In the genomic region with DNA sequence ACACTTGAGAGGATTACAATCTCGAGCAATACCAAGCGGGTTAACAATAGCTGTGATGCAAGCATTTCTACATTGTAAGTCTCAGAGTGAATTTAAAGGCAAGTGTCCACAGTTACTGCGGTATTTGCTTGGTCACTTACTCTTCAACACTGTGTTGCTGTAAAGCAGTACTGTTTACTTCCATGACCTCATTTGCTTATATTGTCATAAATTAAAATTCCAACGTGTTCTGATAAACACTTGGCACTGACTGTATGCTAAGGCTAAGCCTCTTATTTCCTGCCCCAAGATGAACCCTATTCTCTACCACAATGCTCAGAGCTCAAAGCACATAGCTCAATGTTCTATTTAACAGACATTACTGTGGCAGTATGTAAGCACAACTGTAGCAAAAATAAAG, we compare ENCODE assay signal across 19 cellular contexts. TPM values are rescaled to one million over a fixed set of nuclear protein-coding genes. Genes with fewer than 3 reads are reported as not detected.
A peak's percentile ranks its signal among the peaks of the same experiment; 100 is the strongest.
DNase-seq lines count a peak whose midpoint lies in the region; TF ChIP-seq lines count a peak whose summit lies in the region.
"Had no signal": no experiment of that assay in that cellular context is flagged by ENCODE, and none has a peak within 500 bp of the region (broad histone marks: within the 10 kb centered on the region; RNA-seq: fewer than 3 reads in every experiment).

No MANE protein-coding gene starts in this region.

- H4K8ac ChIP-seq in mesenchymal stem cell (ENCODE audit: low read length): no peak overlapping the region

- no peak overlapping the region for H2BK15ac ChIP-seq in mesenchymal stem cell (ENCODE audit: low read depth, poor library complexity, severe bottlenecking)

- no peak for TF ChIP-seq CTCF in brain microvascular endothelial cell (IDR thresholded peaks at IDR 0.05; ENCODE audit: low read depth, low read length, missing control alignments)

- DNase-seq in H4 (ENCODE audit: low spot score) (peak; percentile 92), NCI-H526 (lab: John Stamatoyannopoulos, UW) (peak; percentile 24 to 58), amniotic epithelial cell (ENCODE audit: low read depth) (peak; percentile 12), mesenchymal stem cell (peak; percentile 94), brain microvascular endothelial cell (no peak)
- no peak for DNase-seq in central memory CD4-positive, alpha-beta T cell
- DNase-seq in activated CD8-positive, alpha-beta memory T cell treated with anti-CD3 and anti-CD28 coated beads, Interleukin-2, amount 50 U/mL, for 48 hours: no peak
- DNase-seq: BE2C; CD8-positive, alpha-beta T cell; COR-L47; DMS79; GM23248; H7 had no signal

- no peak overlapping the region for H2BK120ac ChIP-seq in mesenchymal stem cell (ENCODE audit: low read depth, low read length)

- H3K79me1 ChIP-seq in mesenchymal stem cell (replicated peaks; ENCODE audit: low read length, poor library complexity, severe bottlenecking): no peaks in the 10 kb centered on the region

- H3K4me3 ChIP-seq in mesenchymal stem cell (ENCODE audit: insufficient read depth in 1 of 2, low read depth in 1 of 2, low read length in 2 of 2) (no peak overlapping the region), brain microvascular endothelial cell (ENCODE audit: low read depth, low read length) (no peak overlapping the region)
- H3K4me3 ChIP-seq: A549, GM12878, GM23248 had no signal

- no peak overlapping the region for H3K9ac ChIP-seq in mesenchymal stem cell (ENCODE audit: low read length)
- H3K9ac ChIP-seq: GM23248 had no signal

- H2AFZ ChIP-seq in mesenchymal stem cell (ENCODE audit: low read depth, low read length): no peak overlapping the region
- H2AFZ ChIP-seq: GM23248 had no signal

- H3K27ac ChIP-seq in mesenchymal stem cell (ENCODE audit: low read length, poor library complexity, severe bottlenecking) (no peak overlapping the region), brain microvascular endothelial cell (no peak overlapping the region)
- H3K27ac ChIP-seq: A549, C4-2B, GM23248 had no signal

- no peak overlapping the region for H4K91ac ChIP-seq in mesenchymal stem cell (ENCODE audit: low read length)

- in situ Hi-C loops in brain microvascular endothelial cell (cut with HindIII; ENCODE audit: low pct_ligation_motif_present, low sequenced_read_pairs): no loop called here

- H3K23ac ChIP-seq in mesenchymal stem cell (ENCODE audit: low read length in 2 of 2): no peak overlapping the region

- no peak overlapping the region for H3K14ac ChIP-seq in mesenchymal stem cell (ENCODE audit: low read length in 2 of 2)

- H3K4me2 ChIP-seq in mesenchymal stem cell (ENCODE audit: low read length, poor library complexity, severe bottlenecking): no peak overlapping the region
- H3K4me2 ChIP-seq: A549 had no signal

- H3K27me3 ChIP-seq in mesenchymal stem cell (ENCODE audit: control insufficient read depth in 1 of 2, insufficient read depth in 1 of 2, low read length in 2 of 2): peaks cover 9 to 29% of the 10 kb centered on the region in 2 experiments
- H3K27me3 ChIP-seq in brain microvascular endothelial cell (replicated peaks): no peaks in the 10 kb centered on the region
- H3K27me3 ChIP-seq: BE2C had no signal

- H3K4me1 ChIP-seq in mesenchymal stem cell (ENCODE audit: control insufficient read depth, insufficient read depth, low read depth, low read length): no peaks in the 10 kb centered on the region
- H3K4me1 ChIP-seq: A549, BE2C had no signal

- H3K9me3 ChIP-seq in mesenchymal stem cell (ENCODE audit: control insufficient read depth, low read length): no peaks in the 10 kb centered on the region
- H3K9me3 ChIP-seq: A549, BE2C had no signal

- no peak overlapping the region for H3K4ac ChIP-seq in mesenchymal stem cell (ENCODE audit: low read depth in 1 of 2, low read length in 2 of 2)

- H2BK12ac ChIP-seq in mesenchymal stem cell (ENCODE audit: low read length in 2 of 2): no peak overlapping the region

- H2AK5ac ChIP-seq in mesenchymal stem cell (ENCODE audit: low read length, severe bottlenecking): no peak overlapping the region

- no peak overlapping the region for H3K18ac ChIP-seq in mesenchymal stem cell (ENCODE audit: low read depth in 1 of 2, low read length in 2 of 2)

- 24% methylated on average over 4 of the region's 4 CpGs for WGBS in mesenchymal stem cell

- H3K36me3 ChIP-seq in mesenchymal stem cell (ENCODE audit: control insufficient read depth in 1 of 2, insufficient read depth in 2 of 2, low read depth in 1 of 2, low read length in 2 of 2) (no peaks in the 10 kb centered on the region), brain microvascular endothelial cell (replicated peaks) (no peaks in the 10 kb centered on the region)
- H3K36me3 ChIP-seq: BE2C had no signal

- no peak overlapping the region for H2BK5ac ChIP-seq in mesenchymal stem cell (ENCODE audit: low read depth, low read length, poor library complexity, severe bottlenecking)

RNA-seq across cellular contexts. Expression of gene EXOC1L, which starts 11.2 kb away (rescaled TPM):
- total RNA-seq in H4 (2014; rRNA removed; shearing (Covaris generic)): not detected in 2 replicates
- not detected for polyA plus RNA-seq in mesenchymal stem cell (2013, experiment 1 of 2)
- not detected for polyA plus RNA-seq in mesenchymal stem cell (2013, experiment 2 of 2)
- total RNA-seq: CD8-positive, alpha-beta T cell; G401; GM12878; GM23248; H7 had no signal
- polyA plus RNA-seq: A549, AG04450, GM12878, GM23248, IgD-negative memory B cell had no signal

RNA-seq across cellular contexts. Expression of gene EXOC1, which starts 22.7 kb away (rescaled TPM):
- total RNA-seq in H4 (2014; rRNA removed; shearing (Covaris generic)): 24.0 and 25.1 TPM in 2 replicates
- polyA plus RNA-seq in mesenchymal stem cell (2013, experiment 1 of 2): 26.6 TPM
- polyA plus RNA-seq in mesenchymal stem cell (2013, experiment 2 of 2): 27.0 TPM

Comparison
In these comparisons a context has a peak if more than half of its experiments do, and no peak if none do; other contexts are left out.
1. DNase-seq: peak in H4 (single experiment), NCI-H526 (2 of 2), amniotic epithelial cell (single experiment) and mesenchymal stem cell (single experiment); none in central memory CD4-positive, alpha-beta T cell (single experiment), brain microvascular endothelial cell (single experiment) and activated CD8-positive, alpha-beta memory T cell treated with anti-CD3 and anti-CD28 coated beads, Interleukin-2, amount 50 U/mL, for 48 hours (single experiment).